In the genomic region with DNA sequence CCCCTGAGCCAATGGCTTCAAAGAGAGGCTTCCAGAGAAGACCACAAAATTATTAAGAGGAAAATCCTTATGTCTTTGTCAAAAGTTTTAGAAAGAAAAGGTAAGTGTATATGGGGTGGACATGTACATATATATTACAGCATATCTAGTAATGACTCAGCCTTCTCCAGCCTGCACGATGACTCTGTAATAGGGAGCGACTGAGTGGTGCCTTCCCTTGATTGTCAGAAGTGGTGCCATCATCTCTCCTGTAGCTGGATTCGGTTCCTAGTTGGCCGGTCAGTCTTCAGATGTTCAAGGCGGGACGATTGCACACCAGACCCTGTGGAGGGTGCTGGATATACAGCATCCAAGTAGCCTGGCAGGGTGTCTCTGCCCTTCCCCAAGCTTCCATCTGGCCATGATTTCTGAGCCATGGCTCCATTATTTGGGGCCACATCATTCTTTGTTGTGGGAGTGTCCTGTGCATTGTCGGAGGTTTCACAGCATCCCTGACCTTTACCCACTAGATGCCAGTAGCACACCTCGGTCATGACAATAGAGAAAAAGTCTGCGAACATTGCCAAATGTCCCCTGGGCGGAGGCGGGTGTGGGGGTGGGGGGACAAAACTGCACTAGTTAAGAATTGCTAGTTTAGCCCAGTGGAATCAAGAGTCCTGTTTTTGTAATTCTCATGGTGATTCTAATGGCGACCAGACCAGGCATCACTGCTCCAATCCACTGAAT, we compare ENCODE assay signal across 13 cellular contexts.
A peak's percentile ranks its signal among the peaks of the same experiment; 100 is the strongest.
DNase-seq lines count a peak whose midpoint lies in the region; TF ChIP-seq lines count a peak whose summit lies in the region.
"Had no signal": no experiment of that assay in that cellular context is flagged by ENCODE, and none has a peak within 500 bp of the region (broad histone marks: within the 10 kb centered on the region; RNA-seq: fewer than 3 reads in every experiment).

No MANE protein-coding gene starts in this region.

- H3K4me1 ChIP-seq in neural progenitor cell, result no peaks in the 10 kb centered on the region
- H3K4me1 ChIP-seq: A549 had no signal

- no peaks in the 10 kb centered on the region for H3F3A ChIP-seq in neural progenitor cell (ENCODE audit: low read depth)

- no peaks in the 10 kb centered on the region for H3K9me3 ChIP-seq in neural progenitor cell (ENCODE audit: low read depth)
- H3K9me3 ChIP-seq: A549 had no signal

- H3K27ac Mint-ChIP-seq in neural progenitor cell, result peak overlapping the region; percentile 74
- H3K27ac Mint-ChIP-seq: IgD-negative memory B cell had no signal

- H3K27me3 ChIP-seq in neural progenitor cell, result no peaks in the 10 kb centered on the region

- no peak overlapping the region for H3K4me3 Mint-ChIP-seq in neural progenitor cell

- peak; percentile 29 for DNase-seq in M059J (ENCODE audit: low read depth)
- no peak for DNase-seq in epithelial cell of proximal tubule (ENCODE audit: low read depth)
- DNase-seq in neural progenitor cell (ENCODE audit: low spot score), result no peak
- no peak for DNase-seq in stimulated activated CD4-positive, alpha-beta T cell treated with anti-CD3 and anti-CD28 coated beads, Interleukin-1b, Interleukin-23, amount 100 ng/mL, for 48 hours
- no peak for DNase-seq in SKM-1 (lab: John Stamatoyannopoulos, UW; ENCODE audit: unreplicated experiment)
- no peak for DNase-seq in RPMI8226
- no peak for DNase-seq in activated gamma-delta T cell (lab: John Stamatoyannopoulos, UW)
- DNase-seq: DMS53, GM23248, H7 had no signal

- no peak overlapping the region for H3K9ac ChIP-seq in neural progenitor cell
- H3K9ac ChIP-seq: GM23248 had no signal

- peaks cover 5% of the 10 kb centered on the region for H3K36me3 Mint-ChIP-seq in neural progenitor cell
- H3K36me3 Mint-ChIP-seq: IgD-negative memory B cell had no signal

- no peaks in the 10 kb centered on the region for H3K79me2 ChIP-seq in neural progenitor cell (ENCODE audit: low read depth)

- H3K4me2 ChIP-seq in neural progenitor cell, result no peak overlapping the region
- H3K4me2 ChIP-seq: A549 had no signal

- H3K4me1 Mint-ChIP-seq in neural progenitor cell, result peaks cover 11% of the 10 kb centered on the region
- H3K4me1 Mint-ChIP-seq: IgD-negative memory B cell had no signal

- peaks cover 24% of the 10 kb centered on the region for H3K9me3 Mint-ChIP-seq in neural progenitor cell

- H3K27ac ChIP-seq in neural progenitor cell, result no peak overlapping the region
- H3K27ac ChIP-seq: A549, GM23248 had no signal

- no peaks in the 10 kb centered on the region for H3K36me3 ChIP-seq in neural progenitor cell

- H3K4me3 ChIP-seq in epithelial cell of proximal tubule (ENCODE audit: low read depth, low read length) (no peak overlapping the region), neural progenitor cell (no peak overlapping the region)
- H3K4me3 ChIP-seq: A549, GM12878, GM23248 had no signal

- peaks cover 3% of the 10 kb centered on the region for H3K27me3 Mint-ChIP-seq in neural progenitor cell (ENCODE audit: insufficient read depth, low read depth)

- H4K20me1 ChIP-seq in neural progenitor cell (ENCODE audit: low read depth), result no peaks in the 10 kb centered on the region

- no peak overlapping the region for H2AFZ ChIP-seq in neural progenitor cell (replicated peaks)
- H2AFZ ChIP-seq: GM23248 had no signal

- TF ChIP-seq CTCF in epithelial cell of proximal tubule (conservative IDR thresholded peaks at IDR 0.05; ENCODE audit: low read depth, low read length) (peak; percentile 34), neural progenitor cell (IDR thresholded peaks at IDR 0.05) (no peak)
